1 cellular context compared by ENCODE assay signal in the genomic region with DNA sequence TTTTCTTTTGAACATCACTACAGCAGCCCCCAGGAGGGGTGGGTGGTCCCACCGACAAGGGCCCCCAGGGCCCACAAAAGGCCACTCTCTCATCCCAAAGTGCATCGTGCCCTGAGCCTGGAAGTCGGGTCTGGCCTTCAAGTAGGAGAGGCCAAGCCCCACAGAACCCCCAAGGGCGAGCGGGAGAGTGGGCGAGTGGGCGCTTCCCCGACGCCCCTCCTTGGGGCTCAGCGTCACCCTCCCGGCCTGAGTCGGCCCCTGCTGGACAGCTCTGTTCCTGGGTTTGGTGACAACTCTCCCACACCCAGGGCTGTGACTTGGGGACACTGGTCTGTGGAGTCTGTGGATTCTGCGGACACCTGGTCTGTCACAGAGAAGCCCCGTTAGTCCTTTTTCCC.
TF ChIP-seq lines count a peak whose summit lies in the region.

No MANE protein-coding gene starts in this region.

TF ChIP-seq in H1, 55 proteins besides CTCF, POLR2A, EP300 and RAD21:
- TF ChIP-seq RNF2 (IDR thresholded peaks at IDR 0.05; ENCODE audit: borderline replicate concordance, low read depth, low read length, missing control alignments, poor library complexity, severe bottlenecking) (no peak), CHD2 (IDR thresholded peaks at IDR 0.05; ENCODE audit: low read length) (no peak), CTBP2 (IDR thresholded peaks at IDR 0.05; ENCODE audit: borderline replicate concordance, insufficient read depth, insufficient read length, low read length) (no peak), TEAD4 (IDR thresholded peaks at IDR 0.05; ENCODE audit: low read depth, low read length) (no peak), CBX8 (IDR thresholded peaks at IDR 0.05; ENCODE audit: borderline replicate concordance, low read depth, low read length) (no peak)
